16 cellular contexts compared by ENCODE assay signal in the genomic region with DNA sequence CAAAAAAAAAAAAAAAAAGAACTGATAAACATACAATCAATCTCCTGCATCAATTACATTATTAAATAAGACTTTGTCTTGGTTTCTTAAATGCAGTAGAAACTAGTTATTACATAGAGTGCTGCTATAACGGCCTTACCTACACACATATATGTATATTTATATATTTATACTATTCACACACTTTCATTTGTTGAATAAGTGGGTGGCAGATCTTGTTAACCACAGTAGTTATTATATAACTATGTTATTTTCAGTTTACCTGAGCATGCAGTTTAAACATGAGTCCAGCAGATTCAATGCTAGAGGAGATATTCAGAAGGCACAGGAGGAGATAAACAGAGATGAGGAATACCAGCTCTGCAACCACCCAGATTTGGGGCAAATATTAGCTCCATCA.
DNase-seq lines count a peak whose midpoint lies in the region; ATAC-seq and TF ChIP-seq lines count a peak whose summit lies in the region.
"Had no signal": no experiment of that assay in that cellular context is flagged by ENCODE, and none has a peak within 500 bp of the region (broad histone marks: within the 10 kb centered on the region; RNA-seq: fewer than 3 reads in every experiment).

No MANE protein-coding gene starts in this region.

- no peaks in the 10 kb centered on the region for H3K36me3 ChIP-seq in thyroid gland

- no peaks in the 10 kb centered on the region for H3K4me1 ChIP-seq in thyroid gland
- H3K4me1 ChIP-seq: esophagus squamous epithelium, heart right ventricle had no signal

- H3K27me3 ChIP-seq in thyroid gland, result no peaks in the 10 kb centered on the region
- H3K27me3 ChIP-seq: esophagus squamous epithelium, heart right ventricle had no signal

- H3K4me1 Mint-ChIP-seq in immature natural killer cell, result peaks cover 13 to 34% of the 10 kb centered on the region in 2 donors
- peaks cover 15% of the 10 kb centered on the region for H3K4me1 Mint-ChIP-seq in MCF 10A (ENCODE audit: insufficient read depth, unreplicated experiment)
- H3K4me1 Mint-ChIP-seq: T-cell had no signal

- H3K36me3 Mint-ChIP-seq in immature natural killer cell (peaks cover 29 to 55% (median 52%) of the 10 kb centered on the region in 3 donors), MCF 10A (ENCODE audit: insufficient read depth, unreplicated experiment) (peaks cover 40% of the 10 kb centered on the region)

- POLR2A ChIA-PET in MCF 10A (lab: Yijun Ruan, JAX), result no interaction called here

- ATAC-seq in GM18508 (IDR thresholded peaks at IDR 0.05; ENCODE audit: insufficient read depth, unreplicated experiment), result peak; percentile 44
- ATAC-seq in GM19397 (IDR thresholded peaks at IDR 0.05; ENCODE audit: unreplicated experiment), result peak; percentile 22
- peak; percentile 52 for ATAC-seq in HG02610 (IDR thresholded peaks at IDR 0.05; ENCODE audit: unreplicated experiment)
- ATAC-seq in HG03135 (IDR thresholded peaks at IDR 0.05; ENCODE audit: unreplicated experiment), result peak; percentile 63
- ATAC-seq: heart right ventricle, T-cell had no signal

- TF ChIP-seq POLR2A in thyroid gland (IDR thresholded peaks at IDR 0.05), result no peak

- no peaks in the 10 kb centered on the region for H3K9me3 ChIP-seq in thyroid gland
- H3K9me3 ChIP-seq: esophagus squamous epithelium, heart right ventricle had no signal

- CTCF ChIA-PET in MCF 10A (lab: Yijun Ruan, JAX), result no interaction called here

- no TSS peak for BruUV-seq in MCF 10A (replicated peaks; lab: Mats Ljungman, UMichigan)

- H3K4me3 Mint-ChIP-seq in immature natural killer cell, result no peak overlapping the region
- H3K4me3 Mint-ChIP-seq in MCF 10A (ENCODE audit: unreplicated experiment), result no peak overlapping the region
- H3K4me3 Mint-ChIP-seq: activated B cell treated with CpG ODN at 0.5 μM for 24 hours; dendritic cell treated with granulocyte-macrophage colony-stimulating factor and Interleukin-4, amounts not matched to agents 40 ng/mL and 50 ng/mL, for 4 days; T-cell had no signal

- intact Hi-C loops in MCF 10A (cut with micrococcal nuclease), result no loop called here
- intact Hi-C loops in thyroid gland (cut with DNase I), result no loop called here

- no peak overlapping the region for H3K4me3 ChIP-seq in thyroid gland (replicated peaks in 1 of 3)
- H3K4me3 ChIP-seq: esophagus squamous epithelium, heart right ventricle had no signal

- DNase-seq in immature natural killer cell (no peak), MCF 10A (ENCODE audit: unreplicated experiment) (no peak), AG20443 (ENCODE audit: low spot score) (no peak), thyroid gland (no peak)
- DNase-seq: activated B cell treated with CpG ODN at 0.5 μM for 24 hours, esophagus squamous epithelium, heart right ventricle, NCI-H2081, NCI-H748 treated with DMSO at 0.1 percent for 48 hours, occipital lobe, T-cell had no signal

- peaks cover 0 to 2% (median 0%) of the 10 kb centered on the region in 6 donors for H3K9me3 Mint-ChIP-seq in immature natural killer cell
- peaks cover 9% of the 10 kb centered on the region for H3K9me3 Mint-ChIP-seq in MCF 10A (ENCODE audit: unreplicated experiment)
- H3K9me3 Mint-ChIP-seq: activated B cell treated with CpG ODN at 0.5 μM for 24 hours, T-cell had no signal

- H3K27ac ChIP-seq in thyroid gland, result no peak overlapping the region
- H3K27ac ChIP-seq: esophagus squamous epithelium, heart right ventricle had no signal

- H3K27ac Mint-ChIP-seq in immature natural killer cell (no peak overlapping the region), MCF 10A (ENCODE audit: low read depth, unreplicated experiment) (no peak overlapping the region)
- H3K27ac Mint-ChIP-seq: activated B cell treated with CpG ODN at 0.5 μM for 24 hours; dendritic cell treated with granulocyte-macrophage colony-stimulating factor and Interleukin-4, amounts not matched to agents 40 ng/mL and 50 ng/mL, for 4 days; T-cell had no signal

- 89 to 97% methylated on average over 1 of the region's 1 CpG for WGBS in thyroid gland, 2 donors

- peaks cover 0 to 2% (median 0%) of the 10 kb centered on the region in 3 donors for H3K27me3 Mint-ChIP-seq in immature natural killer cell (ENCODE audit: low read depth in 3 of 3)
- no peaks in the 10 kb centered on the region for H3K27me3 Mint-ChIP-seq in MCF 10A (ENCODE audit: insufficient read depth, unreplicated experiment)
- H3K27me3 Mint-ChIP-seq: activated B cell treated with CpG ODN at 0.5 μM for 24 hours; dendritic cell treated with granulocyte-macrophage colony-stimulating factor and Interleukin-4, amounts not matched to agents 40 ng/mL and 50 ng/mL, for 4 days; T-cell had no signal

- TF ChIP-seq CTCF in MCF 10A (IDR thresholded peaks at IDR 0.05; ENCODE audit: unreplicated experiment), result no peak
- no peak for TF ChIP-seq CTCF in thyroid gland (IDR thresholded peaks at IDR 0.05)
